In the genomic region with DNA sequence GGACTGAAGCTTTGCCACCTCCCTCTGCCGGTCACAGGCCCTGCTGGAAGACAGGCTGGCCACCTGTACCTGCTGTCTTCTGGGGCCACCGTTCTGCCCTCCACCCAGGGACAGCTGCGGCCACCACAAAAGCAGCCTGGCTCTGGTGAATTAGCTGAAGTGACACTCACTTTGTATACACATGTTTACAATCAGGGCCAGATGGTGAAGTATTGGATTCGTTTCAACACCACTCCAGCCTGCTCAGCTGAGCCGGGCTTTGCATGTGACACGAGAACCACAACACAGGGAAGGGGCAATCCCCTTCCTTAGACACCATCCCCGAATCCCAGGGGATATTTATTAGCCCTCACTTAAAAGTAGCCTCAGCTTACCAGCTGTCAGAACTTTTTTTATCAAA, we compare ENCODE assay signal across 14 cellular contexts.
DNase-seq lines count a peak whose midpoint lies in the region; ATAC-seq and TF ChIP-seq lines count a peak whose summit lies in the region.
"Had no signal": no experiment of that assay in that cellular context is flagged by ENCODE, and none has a peak within 500 bp of the region (broad histone marks: within the 10 kb centered on the region; RNA-seq: fewer than 3 reads in every experiment).

No MANE protein-coding gene starts in this region.

- no peak overlapping the region for H4K8ac ChIP-seq in H9 (replicated peaks; ENCODE audit: insufficient read length, low read depth, low read length)

- H2BK15ac ChIP-seq in H9 (ENCODE audit: low read depth, low read length), result no peak overlapping the region

- no peaks in the 10 kb centered on the region for H3K79me1 ChIP-seq in H9 (ENCODE audit: insufficient read depth, low read depth, low read length, poor library complexity, severe bottlenecking)

- peak; percentile 77 for DNase-seq in DMS153 treated with DMSO at 0.1 percent for 48 hours (lab: John Stamatoyannopoulos, UW; ENCODE audit: unreplicated experiment)
- peak; percentile 16 to 41 for DNase-seq in NCI-H1930 (lab: John Stamatoyannopoulos, UW)
- DNase-seq in NCI-H82 (lab: John Stamatoyannopoulos, UW), result peak; percentile 100
- no peak for DNase-seq in naive thymus-derived CD4-positive, alpha-beta T cell
- no peak for DNase-seq in activated T-cell treated with anti-CD3 and anti-CD28 coated beads for 4 hours
- no peak for DNase-seq in H9
- no peak for DNase-seq in activated T-cell treated with anti-CD3 and anti-CD28 coated beads, Interleukin-2, amount 50 U/mL, for 1 hour
- DNase-seq: Caco-2, head of caudate nucleus, left cardiac atrium, SIG-M5 had no signal

- no peak overlapping the region for H3K27ac ChIP-seq in naive thymus-derived CD4-positive, alpha-beta T cell (ENCODE audit: low read depth, low read length)
- no peak overlapping the region for H3K27ac ChIP-seq in H9 (ENCODE audit: insufficient read length, low read depth, low read length)

- H3K9me3 ChIP-seq in naive thymus-derived CD4-positive, alpha-beta T cell (ENCODE audit: control insufficient read depth in 2 of 3, low read length in 3 of 3), result no peaks in the 10 kb centered on the region
- H3K9me3 ChIP-seq in H9 (ENCODE audit: control insufficient read depth, low read depth, low read length), result no peaks in the 10 kb centered on the region
- H3K9me3 ChIP-seq: Caco-2 had no signal

- peak overlapping the region in 3 of 10 donors; percentile 35 to 39 (median 36) for H3K4me3 Mint-ChIP-seq in naive thymus-derived CD4-positive, alpha-beta T cell
- H3K4me3 Mint-ChIP-seq in H9, result no peak overlapping the region
- H3K4me3 Mint-ChIP-seq: nephron had no signal

- H3K9ac ChIP-seq in H9 (ENCODE audit: extremely low read depth, insufficient read length, low read length), result no peak overlapping the region

- no CpG with 5 or more reads among the region's 7 CpGs for WGBS in H9 (ENCODE audit: extremely low coverage, insufficient read length, low lambda C conversion rate)

- no peaks in the 10 kb centered on the region for H3K79me2 ChIP-seq in H9 (ENCODE audit: insufficient read depth, low read length)

- H2AFZ ChIP-seq in H9 (ENCODE audit: low read length), result no peak overlapping the region

- H3K4me2 ChIP-seq in H9 (ENCODE audit: insufficient read depth, insufficient read length, low read length), result no peak overlapping the region

- no peak overlapping the region for H3K18ac ChIP-seq in H9 (ENCODE audit: insufficient read length, low read depth, low read length)

- peaks cover 0 to 8% of the 10 kb centered on the region in 2 donors for H3K4me1 ChIP-seq in naive thymus-derived CD4-positive, alpha-beta T cell (ENCODE audit: control insufficient read depth in 2 of 2, insufficient read depth in 2 of 2, low read length in 2 of 2)
- H3K4me1 ChIP-seq in H9 (ENCODE audit: insufficient read depth, low read length), result no peaks in the 10 kb centered on the region
- H3K4me1 ChIP-seq: Caco-2 had no signal

- ATAC-seq in naive thymus-derived CD4-positive, alpha-beta T cell, result no peak
- no peak for ATAC-seq in activated CD4-positive, CD25-positive, alpha-beta regulatory T cell treated with anti-CD3 and anti-CD28 coated beads, Interleukin-2, amount 50 U/mL, for 24 hours
- ATAC-seq: left cardiac atrium had no signal

- H3K27ac Mint-ChIP-seq in naive thymus-derived CD4-positive, alpha-beta T cell, result peak overlapping the region in 8 of 9 donors; percentile 15 to 92 (median 73)
- no peak overlapping the region for H3K27ac Mint-ChIP-seq in H9

- H2BK120ac ChIP-seq in H9 (ENCODE audit: low read depth, low read length, poor library complexity, severe bottlenecking), result no peak overlapping the region

- H3K23me2 ChIP-seq in H9 (ENCODE audit: insufficient read length, low read depth, low read length, poor library complexity, severe bottlenecking), result no peaks in the 10 kb centered on the region

- no peak overlapping the region for H2BK12ac ChIP-seq in H9 (ENCODE audit: insufficient read length, low read depth, low read length)

- H2BK20ac ChIP-seq in H9 (ENCODE audit: low read depth, low read length, poor library complexity, severe bottlenecking), result no peak overlapping the region

- no peak overlapping the region for H2BK5ac ChIP-seq in H9 (ENCODE audit: insufficient read length, low read length)

- no peak overlapping the region for H3T11ph ChIP-seq in H9 (ENCODE audit: low read length)

- no peak overlapping the region for H3K23ac ChIP-seq in H9 (ENCODE audit: insufficient read length, low read depth, low read length)

- H3K27me3 Mint-ChIP-seq in naive thymus-derived CD4-positive, alpha-beta T cell, result peaks cover 0 to 31% (median 6%) of the 10 kb centered on the region in 5 donors
- peaks cover 31% of the 10 kb centered on the region for H3K27me3 Mint-ChIP-seq in H9 (ENCODE audit: low read depth)

- H4K91ac ChIP-seq in H9 (ENCODE audit: insufficient read length, low read depth, low read length), result no peak overlapping the region

- H3K4me3 ChIP-seq in naive thymus-derived CD4-positive, alpha-beta T cell (ENCODE audit: low read length), result no peak overlapping the region
- H3K4me3 ChIP-seq: skin epidermis had no signal

- peaks cover 0 to 6% (median 0%) of the 10 kb centered on the region in 5 donors for H3K36me3 Mint-ChIP-seq in naive thymus-derived CD4-positive, alpha-beta T cell
- H3K36me3 Mint-ChIP-seq in H9 (ENCODE audit: insufficient read depth in 1 of 3, low read depth in 3 of 3), result no peaks in the 10 kb centered on the region; a peak in 1 of 7 replicates

- no peak for TF ChIP-seq CTCF in H9 (conservative IDR thresholded peaks at IDR 0.05)

- H3K36me3 ChIP-seq in naive thymus-derived CD4-positive, alpha-beta T cell (ENCODE audit: control insufficient read depth in 2 of 3, insufficient read depth in 3 of 3, low read length in 3 of 3), result no peaks in the 10 kb centered on the region

- H3K14ac ChIP-seq in H9 (ENCODE audit: insufficient read depth, low read length), result no peak overlapping the region; the same call in 1 of the 2 replicates

- H3K9me3 Mint-ChIP-seq in naive thymus-derived CD4-positive, alpha-beta T cell, result peaks cover 0 to 8% (median 0%) of the 10 kb centered on the region in 11 donors
- H3K9me3 Mint-ChIP-seq in H9, result no peaks in the 10 kb centered on the region
- H3K9me3 Mint-ChIP-seq: nephron had no signal

- CTCF ChIA-PET in naive thymus-derived CD4-positive, alpha-beta T cell (lab: Charles Lee), result interaction anchor here (0.6 to 1.5 kb wide), 2 partner anchors 518 to 583 kb away, joined by 3 to 4 read pairs; no protein-coding TSS in a partner anchor

- intact Hi-C loops in naive thymus-derived CD4-positive, alpha-beta T cell (cut with micrococcal nuclease), result no loop called here

- H2AK5ac ChIP-seq in H9 (ENCODE audit: insufficient read length, low read length), result no peak overlapping the region

- no peaks in the 10 kb centered on the region for H3K27me3 ChIP-seq in naive thymus-derived CD4-positive, alpha-beta T cell (ENCODE audit: control insufficient read depth in 2 of 2, insufficient read depth in 2 of 2, low read length in 2 of 2)
- no peaks in the 10 kb centered on the region; the same call in 1 of the 2 replicates for H3K27me3 ChIP-seq in H9 (ENCODE audit: insufficient read depth, low read length)

- H4K20me1 ChIP-seq in H9 (ENCODE audit: control insufficient read depth, insufficient read depth, insufficient read length), result no peaks in the 10 kb centered on the region

- H4K5ac ChIP-seq in H9 (ENCODE audit: insufficient read length, low read depth, low read length), result no peak overlapping the region

- peaks cover 10 to 40% (median 16%) of the 10 kb centered on the region in 7 donors for H3K4me1 Mint-ChIP-seq in naive thymus-derived CD4-positive, alpha-beta T cell
- H3K4me1 Mint-ChIP-seq in H9, result peaks cover 14 to 48% of the 10 kb centered on the region in 2 experiments

- H3K4ac ChIP-seq in H9 (ENCODE audit: low read depth, low read length), result no peak overlapping the region

- POLR2A ChIA-PET in naive thymus-derived CD4-positive, alpha-beta T cell (lab: Charles Lee), result interaction anchor here (0.7 kb wide), 1 partner anchor 700 kb away, joined by 3 read pairs; no protein-coding TSS in a partner anchor

- H3K56ac ChIP-seq in H9 (ENCODE audit: insufficient read length, low read depth, low read length), result no peak overlapping the region

Comparison
In these comparisons a context has a peak if more than half of its experiments do, and no peak if none do; other contexts are left out.
1. DNase-seq: peak in DMS153 treated with DMSO at 0.1 percent for 48 hours (single experiment), NCI-H1930 (2 of 2) and NCI-H82 (single experiment); none in naive thymus-derived CD4-positive, alpha-beta T cell (0 of 9), activated T-cell treated with anti-CD3 and anti-CD28 coated beads for 4 hours (single experiment), H9 (single experiment) and activated T-cell treated with anti-CD3 and anti-CD28 coated beads, Interleukin-2, amount 50 U/mL, for 1 hour (single experiment).
2. H3K27ac Mint-ChIP-seq: peak in naive thymus-derived CD4-positive, alpha-beta T cell (8 of 9); none in H9 (0 of 3).